ENCODE assay signal across 13 cellular contexts in the genomic region with DNA sequence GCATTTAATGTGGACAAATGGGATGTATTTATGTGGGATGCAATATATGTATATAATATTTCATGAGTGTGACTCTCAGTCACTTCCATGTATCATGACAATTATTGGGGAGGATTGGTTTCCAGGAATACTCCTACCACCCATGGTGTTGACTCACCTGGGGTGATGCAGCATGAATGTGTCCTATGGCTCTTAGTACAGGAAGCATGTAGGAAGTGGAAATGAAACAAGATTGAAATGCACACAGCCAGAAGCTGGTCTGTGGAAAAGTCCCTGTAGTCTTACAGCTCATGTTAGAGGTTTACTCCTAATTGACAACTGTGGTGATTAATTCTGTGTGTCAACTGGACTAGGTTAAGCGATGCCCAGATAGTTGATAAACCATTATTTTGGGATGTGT.
DNase-seq lines count a peak whose midpoint lies in the region; ATAC-seq, FAIRE-seq and TF ChIP-seq lines count a peak whose summit lies in the region.
"Had no signal": no experiment of that assay in that cellular context is flagged by ENCODE, and none has a peak within 500 bp of the region (broad histone marks: within the 10 kb centered on the region; RNA-seq: fewer than 3 reads in every experiment).

No MANE protein-coding gene starts in this region.

- no peaks in the 10 kb centered on the region for H3K79me2 ChIP-seq in keratinocyte (ENCODE audit: control insufficient read depth, insufficient read depth, low read length)

- POLR2A ChIA-PET in naive thymus-derived CD4-positive, alpha-beta T cell (lab: Charles Lee), result no interaction called here

- no peak for TF ChIP-seq CTCF in keratinocyte (optimal IDR thresholded peaks at IDR 0.05 in 1 of 3, IDR thresholded peaks at IDR 0.05 in 1 of 3, conservative IDR thresholded peaks at IDR 0.05 in 1 of 3; ENCODE audit: extremely low read depth in 1 of 3, insufficient read depth in 2 of 3, low read length in 3 of 3)
- TF ChIP-seq CTCF in BE2C (IDR thresholded peaks at IDR 0.05; ENCODE audit: low read depth, low read length), result no peak

- DNase-seq in NCI-H82 (lab: John Stamatoyannopoulos, UW) (peak; percentile 69), NCI-H82 treated with DMSO at 0.1 percent for 48 hours (lab: John Stamatoyannopoulos, UW; ENCODE audit: unreplicated experiment) (no peak), ELR (ENCODE audit: low read depth) (peak; percentile 89), keratinocyte (ENCODE audit: low read depth, low spot score) (peak; percentile 76), globus pallidus (ENCODE audit: low spot score) (no peak), BE2C (no peak)
- DNase-seq in activated CD8-positive, alpha-beta memory T cell treated with anti-CD3 and anti-CD28 coated beads, Interleukin-2, amount 50 U/mL, for 48 hours, result peak; percentile 25
- no peak for DNase-seq in naive thymus-derived CD4-positive, alpha-beta T cell
- DNase-seq: 8988T; aorta; effector CD8-positive, alpha-beta T cell; Kasumi-1; transverse colon had no signal

- H3K9ac ChIP-seq in keratinocyte (ENCODE audit: control insufficient read depth, extremely low read depth, insufficient read depth, low read length), result no peak overlapping the region

- intact Hi-C loops in naive thymus-derived CD4-positive, alpha-beta T cell (cut with micrococcal nuclease), result no loop called here

- no peak overlapping the region for H3K4me2 ChIP-seq in keratinocyte (ENCODE audit: control insufficient read depth, extremely low read depth, insufficient read depth, low read depth, low read length)

- peaks cover 23% of the 10 kb centered on the region for H3K4me1 ChIP-seq in keratinocyte (ENCODE audit: control insufficient read depth, extremely low read depth, insufficient read depth, low read length)
- H3K4me1 ChIP-seq in BE2C, result peaks cover 14% of the 10 kb centered on the region
- H3K4me1 ChIP-seq in naive thymus-derived CD4-positive, alpha-beta T cell (ENCODE audit: control insufficient read depth in 2 of 2, insufficient read depth in 2 of 2, low read length in 2 of 2), result peaks cover 0 to 13% of the 10 kb centered on the region in 2 donors

- no peaks in the 10 kb centered on the region for H3K36me3 Mint-ChIP-seq in naive thymus-derived CD4-positive, alpha-beta T cell

- FAIRE-seq in keratinocyte (lab: Jason Lieb, UNC), result peak; percentile 88

- dilution Hi-C loops in keratinocyte (cut with MboI; ENCODE audit: extremely low pct_ligation_motif_present, low sequenced_read_pairs), result no loop called here

- H3K9me3 ChIP-seq in keratinocyte (ENCODE audit: control insufficient read depth, low read depth, low read length) (no peaks in the 10 kb centered on the region), BE2C (no peaks in the 10 kb centered on the region)
- H3K9me3 ChIP-seq in naive thymus-derived CD4-positive, alpha-beta T cell (ENCODE audit: control insufficient read depth in 2 of 3, low read length in 3 of 3), result no peaks in the 10 kb centered on the region
- H3K9me3 ChIP-seq: transverse colon had no signal

- H3K9me3 Mint-ChIP-seq in naive thymus-derived CD4-positive, alpha-beta T cell, result peaks cover 0 to 3% (median 0%) of the 10 kb centered on the region in 11 donors

- no peak overlapping the region for H3K4me3 ChIP-seq in keratinocyte (ENCODE audit: control insufficient read depth in 2 of 3, extremely low read depth in 1 of 3, insufficient read depth in 2 of 3, low read depth in 1 of 3, low read length in 3 of 3)
- no peak overlapping the region for H3K4me3 ChIP-seq in BE2C (ENCODE audit: low read depth, low read length)
- no peak overlapping the region for H3K4me3 ChIP-seq in naive thymus-derived CD4-positive, alpha-beta T cell (ENCODE audit: low read length)
- H3K4me3 ChIP-seq: transverse colon had no signal

- H3K36me3 ChIP-seq in keratinocyte (ENCODE audit: control insufficient read depth in 2 of 2, extremely low read depth in 1 of 2, insufficient read depth in 2 of 2, low read length in 2 of 2) (no peaks in the 10 kb centered on the region), BE2C (no peaks in the 10 kb centered on the region)
- no peaks in the 10 kb centered on the region for H3K36me3 ChIP-seq in naive thymus-derived CD4-positive, alpha-beta T cell (ENCODE audit: control insufficient read depth in 2 of 3, insufficient read depth in 3 of 3, low read length in 3 of 3)
- H3K36me3 ChIP-seq: transverse colon had no signal

- H3K27me3 ChIP-seq in keratinocyte (ENCODE audit: control insufficient read depth, extremely low read depth, insufficient read depth, low read length), result no peaks in the 10 kb centered on the region
- H3K27me3 ChIP-seq in BE2C, result no peaks in the 10 kb centered on the region
- no peaks in the 10 kb centered on the region for H3K27me3 ChIP-seq in naive thymus-derived CD4-positive, alpha-beta T cell (ENCODE audit: control insufficient read depth in 2 of 2, insufficient read depth in 2 of 2, low read length in 2 of 2)
- H3K27me3 ChIP-seq: transverse colon had no signal

- CTCF ChIA-PET in naive thymus-derived CD4-positive, alpha-beta T cell (lab: Charles Lee), result no interaction called here

- H3K27ac Mint-ChIP-seq in naive thymus-derived CD4-positive, alpha-beta T cell, result no peak overlapping the region

- H3K9me1 ChIP-seq in keratinocyte (ENCODE audit: control insufficient read depth, extremely low read depth, insufficient read depth, low read length), result no peaks in the 10 kb centered on the region

- no peak overlapping the region for H3K4me3 Mint-ChIP-seq in naive thymus-derived CD4-positive, alpha-beta T cell

- H3K27me3 Mint-ChIP-seq in naive thymus-derived CD4-positive, alpha-beta T cell, result no peaks in the 10 kb centered on the region

- peak overlapping the region; percentile 10 for H3K27ac ChIP-seq in keratinocyte (ENCODE audit: control insufficient read depth, insufficient read depth, low read length)
- H3K27ac ChIP-seq in naive thymus-derived CD4-positive, alpha-beta T cell (ENCODE audit: low read depth, low read length), result no peak overlapping the region

- H4K20me1 ChIP-seq in keratinocyte (ENCODE audit: control insufficient read depth, extremely low read depth, insufficient read depth, low read length), result no peaks in the 10 kb centered on the region

- H2AFZ ChIP-seq in keratinocyte (ENCODE audit: control insufficient read depth, low read length), result no peak overlapping the region

- H3K4me1 Mint-ChIP-seq in naive thymus-derived CD4-positive, alpha-beta T cell, result peaks cover 3 to 24% (median 20%) of the 10 kb centered on the region in 7 donors

- no peak for ATAC-seq in naive thymus-derived CD4-positive, alpha-beta T cell

Comparison
In these comparisons a context has a peak if more than half of its experiments do, and no peak if none do; other contexts are left out.
1. DNase-seq: peak in NCI-H82 (single experiment), ELR (single experiment), activated CD8-positive, alpha-beta memory T cell treated with anti-CD3 and anti-CD28 coated beads, Interleukin-2, amount 50 U/mL, for 48 hours (single experiment) and keratinocyte (single experiment); none in NCI-H82 treated with DMSO at 0.1 percent for 48 hours (single experiment), globus pallidus (single experiment), BE2C (single experiment) and naive thymus-derived CD4-positive, alpha-beta T cell (0 of 9).